Comparison of ENCODE assay signal across 21 cellular contexts in genomic region chr7:134875867-134876266, GRCh38.
DNase-seq lines count a peak whose midpoint lies in the region; FAIRE-seq and TF ChIP-seq lines count a peak whose summit lies in the region.
"Had no signal": no experiment of that assay in that cellular context is flagged by ENCODE, and none has a peak within 500 bp of the region (broad histone marks: within the 10 kb centered on the region; RNA-seq: fewer than 3 reads in every experiment).

No MANE protein-coding gene starts in this region.

- H3K27ac ChIP-seq in esophagus squamous epithelium (peak overlapping the region in 3 of 4 donors; percentile 40 to 54 (median 44)), osteoblast (ENCODE audit: low read depth, low read length) (peak overlapping the region; percentile 14)
- H3K27ac ChIP-seq in effector memory CD4-positive, alpha-beta T cell (ENCODE audit: insufficient read depth, low read length, poor library complexity, severe bottlenecking) = no peak overlapping the region
- H3K27ac ChIP-seq: colonic mucosa, epithelial cell of prostate, psoas muscle had no signal

- H3K4me1 ChIP-seq in esophagus squamous epithelium = peaks cover 0 to 20% (median 7%) of the 10 kb centered on the region in 3 donors
- peaks cover 26% of the 10 kb centered on the region for H3K4me1 ChIP-seq in osteoblast (ENCODE audit: insufficient read depth, low read length)
- no peaks in the 10 kb centered on the region for H3K4me1 ChIP-seq in effector memory CD4-positive, alpha-beta T cell (ENCODE audit: control insufficient read depth, insufficient read depth, low read length, poor library complexity, severe bottlenecking)
- H3K4me1 ChIP-seq: colonic mucosa, psoas muscle had no signal

- no peak overlapping the region for H3K4me3 Mint-ChIP-seq in type B pancreatic cell
- H3K4me3 Mint-ChIP-seq: activated CD4-positive, alpha-beta memory T cell treated with anti-CD3 and anti-CD28 coated beads for 36 hours; activated T-cell treated with anti-CD3 and anti-CD28 coated beads, Interleukin-2, amount 50 U/mL, for 72 hours; CD4-positive, alpha-beta T cell had no signal

- H3K27me3 Mint-ChIP-seq in type B pancreatic cell = no peaks in the 10 kb centered on the region
- H3K27me3 Mint-ChIP-seq: CD4-positive, alpha-beta T cell had no signal

- TF ChIP-seq POLR2A in esophagus squamous epithelium (IDR thresholded peaks at IDR 0.05) = no peak

- TF ChIP-seq CTCF in esophagus squamous epithelium (IDR thresholded peaks at IDR 0.05) (no peak), osteoblast (IDR thresholded peaks at IDR 0.05; ENCODE audit: extremely low read depth, low read depth, low read length) (no peak), D721Med (IDR thresholded peaks at IDR 0.05; ENCODE audit: insufficient read depth, missing control alignments) (no peak), type B pancreatic cell (conservative IDR thresholded peaks at IDR 0.05) (no peak)

- no peak overlapping the region for H2AFZ ChIP-seq in osteoblast (ENCODE audit: low read length)

- no peak overlapping the region for H3K4me2 ChIP-seq in osteoblast (ENCODE audit: insufficient read depth, low read length)

- 69 to 75% methylated on average over 4 to 5 of the region's 5 CpGs for WGBS in esophagus squamous epithelium, 2 donors

- peaks cover 18% of the 10 kb centered on the region for H3K36me3 Mint-ChIP-seq in type B pancreatic cell
- H3K36me3 Mint-ChIP-seq: activated CD4-positive, alpha-beta memory T cell treated with anti-CD3 and anti-CD28 coated beads for 36 hours had no signal

- peaks cover 32% of the 10 kb centered on the region for H3K4me1 Mint-ChIP-seq in type B pancreatic cell (ENCODE audit: unreplicated experiment)

- no peak overlapping the region for H3K27ac Mint-ChIP-seq in type B pancreatic cell
- H3K27ac Mint-ChIP-seq: activated CD4-positive, alpha-beta memory T cell treated with anti-CD3 and anti-CD28 coated beads for 36 hours; activated T-cell treated with anti-CD3 and anti-CD28 coated beads, Interleukin-2, amount 50 U/mL, for 72 hours; CD4-positive, alpha-beta T cell had no signal

- H3K9me3 ChIP-seq in esophagus squamous epithelium (no peaks in the 10 kb centered on the region), osteoblast (ENCODE audit: low read depth, low read length) (no peaks in the 10 kb centered on the region)
- no peaks in the 10 kb centered on the region for H3K9me3 ChIP-seq in effector memory CD4-positive, alpha-beta T cell (ENCODE audit: control insufficient read depth, low read length)
- H3K9me3 ChIP-seq: adrenal gland, colonic mucosa, mucosa of descending colon, psoas muscle had no signal

- peaks cover 8% of the 10 kb centered on the region for H3K9me3 Mint-ChIP-seq in type B pancreatic cell
- H3K9me3 Mint-ChIP-seq: activated CD4-positive, alpha-beta memory T cell treated with anti-CD3 and anti-CD28 coated beads for 36 hours; activated T-cell treated with anti-CD3 and anti-CD28 coated beads, Interleukin-2, amount 50 U/mL, for 72 hours; CD4-positive, alpha-beta T cell had no signal

- no peak for FAIRE-seq in D721Med (lab: Jason Lieb, UNC)
- FAIRE-seq: GM12891 had no signal

- intact Hi-C loops in esophagus squamous epithelium (cut with DNase I) = no loop called here

- peak; percentile 60 for DNase-seq in M059J (ENCODE audit: low read depth)
- no peak for DNase-seq in esophagus squamous epithelium (lab: John Stamatoyannopoulos, UW)
- DNase-seq in osteoblast (ENCODE audit: insufficient read length, low spot score, missing footprints) = no peak
- no peak for DNase-seq in D721Med (ENCODE audit: insufficient read length, low spot score)
- no peak for DNase-seq in type B pancreatic cell (ENCODE audit: extremely low spot score, unreplicated experiment)
- DNase-seq in effector memory CD4-positive, alpha-beta T cell = no peak
- no peak for DNase-seq in HUDEP-2 (lab: John Stamatoyannopoulos, UW; ENCODE audit: unreplicated experiment in 76 of 76)
- DNase-seq: activated CD4-positive, alpha-beta memory T cell treated with anti-CD3 and anti-CD28 coated beads for 36 hours; activated T-cell treated with anti-CD3 and anti-CD28 coated beads, Interleukin-2, amount 50 U/mL, for 72 hours; adrenal gland; CD4-positive, alpha-beta T cell; colonic mucosa; hypothalamus; MM.1S; mucosa of descending colon; NCI-H1930; NCI-H510A treated with DMSO at 0.1 percent for 48 hours; OCI-M1; psoas muscle had no signal

- peaks cover 89% of the 10 kb centered on the region for H3K79me2 ChIP-seq in osteoblast (ENCODE audit: insufficient read depth, low read length)

- H3K36me3 ChIP-seq in esophagus squamous epithelium = no peaks in the 10 kb centered on the region
- peaks cover 67% of the 10 kb centered on the region for H3K36me3 ChIP-seq in osteoblast (ENCODE audit: insufficient read depth, low read length)
- H3K36me3 ChIP-seq in effector memory CD4-positive, alpha-beta T cell (ENCODE audit: control insufficient read depth, insufficient read depth, low read length) = no peaks in the 10 kb centered on the region
- H3K36me3 ChIP-seq: adrenal gland, colonic mucosa had no signal

- H3K4me3 ChIP-seq in esophagus squamous epithelium (no peak overlapping the region), osteoblast (ENCODE audit: insufficient read depth, low read length) (no peak overlapping the region)
- no peak overlapping the region for H3K4me3 ChIP-seq in effector memory CD4-positive, alpha-beta T cell (ENCODE audit: insufficient read depth, low read depth, low read length, poor library complexity, severe bottlenecking)
- H3K4me3 ChIP-seq: adrenal gland, colonic mucosa, mucosa of descending colon, psoas muscle had no signal

- H3K27me3 ChIP-seq in esophagus squamous epithelium (no peaks in the 10 kb centered on the region), osteoblast (ENCODE audit: insufficient read depth, low read length) (no peaks in the 10 kb centered on the region)
- no peaks in the 10 kb centered on the region for H3K27me3 ChIP-seq in effector memory CD4-positive, alpha-beta T cell (replicated peaks; ENCODE audit: control insufficient read depth, insufficient read depth, low read length, poor library complexity, severe bottlenecking)
- H3K27me3 ChIP-seq: colonic mucosa had no signal

- peaks cover 75% of the 10 kb centered on the region for H4K20me1 ChIP-seq in osteoblast (ENCODE audit: insufficient read depth, low read length)
